Comparison of ENCODE assay signal across 1 cellular context in the genomic region with DNA sequence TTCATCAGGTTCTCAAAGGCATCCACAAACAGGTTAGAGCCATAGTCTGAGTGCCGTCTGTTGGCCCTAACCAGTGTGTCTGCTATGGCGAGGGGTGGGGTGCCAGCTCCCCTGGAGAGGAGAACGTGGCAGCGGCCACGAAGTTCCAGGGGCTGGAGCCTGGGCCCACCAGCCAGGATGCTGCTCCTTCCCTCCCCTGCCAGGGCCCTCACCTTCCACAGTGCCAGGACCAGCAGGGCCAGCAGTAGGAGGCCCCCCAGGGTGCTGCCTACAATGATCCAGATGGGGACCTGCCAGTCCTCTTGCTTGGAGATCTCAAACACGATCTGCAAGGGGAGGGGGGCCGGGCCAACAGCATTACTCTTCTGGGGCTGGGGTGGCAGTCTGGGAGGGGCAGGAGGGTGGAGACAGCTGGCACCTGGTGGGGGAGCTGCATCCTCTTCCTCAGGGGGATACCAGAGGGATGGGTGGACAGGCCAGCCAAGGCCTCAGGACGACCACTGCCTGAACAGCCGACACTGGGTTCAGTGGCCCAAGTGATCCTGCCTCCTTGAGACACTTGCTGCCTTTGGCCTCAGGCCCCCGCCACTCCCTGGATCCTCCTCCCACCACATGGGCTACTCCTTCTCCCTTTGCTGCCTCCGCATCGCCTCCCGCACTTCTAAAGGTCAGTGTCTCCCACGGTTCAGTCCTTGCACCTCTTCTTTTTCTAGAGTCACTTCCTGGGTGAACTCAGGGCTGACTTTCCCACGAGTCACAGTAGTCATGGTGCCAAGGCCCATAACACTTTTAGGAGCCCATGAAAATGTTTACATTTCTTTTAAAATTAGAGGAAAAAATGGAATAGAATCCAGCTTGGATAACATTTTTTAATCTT.
TF ChIP-seq lines count a peak whose summit lies in the region.

No MANE protein-coding gene starts in this region.

TF ChIP-seq in H1, 55 proteins besides CTCF, POLR2A, EP300 and RAD21:
- TF ChIP-seq, protein P1, sequence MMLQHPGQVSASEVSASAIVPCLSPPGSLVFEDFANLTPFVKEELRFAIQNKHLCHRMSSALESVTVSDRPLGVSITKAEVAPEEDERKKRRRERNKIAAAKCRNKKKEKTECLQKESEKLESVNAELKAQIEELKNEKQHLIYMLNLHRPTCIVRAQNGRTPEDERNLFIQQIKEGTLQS (IDR thresholded peaks at IDR 0.05; ENCODE audit: insufficient read depth, low read depth, low read length): no peak
- TF ChIP-seq NANOG (IDR thresholded peaks at IDR 0.05; ENCODE audit: insufficient read depth, low read depth, low read length, poor library complexity, severe bottlenecking): no peak
- no peak for TF ChIP-seq POLR2AphosphoS5 (IDR thresholded peaks at IDR 0.05; ENCODE audit: low read depth, low read length)
- no peak for TF ChIP-seq SIN3A (conservative IDR thresholded peaks at IDR 0.05 in 1 of 2, IDR thresholded peaks at IDR 0.05 in 1 of 2; ENCODE audit: low read depth in 1 of 2, low read length in 2 of 2)
- TF ChIP-seq KDM4A (IDR thresholded peaks at IDR 0.05; ENCODE audit: low read depth, low read length, severe bottlenecking): no peak
- TF ChIP-seq YY1 (IDR thresholded peaks at IDR 0.05; ENCODE audit: low read depth, low read length): no peak
- TF ChIP-seq RBBP5 (IDR thresholded peaks at IDR 0.05; ENCODE audit: borderline replicate concordance, low read depth, low read length): no peak
- TF ChIP-seq TBP (IDR thresholded peaks at IDR 0.05; ENCODE audit: low read depth, low read length): no peak
